ENCODE assay signal across 1 cellular context in the genomic region with DNA sequence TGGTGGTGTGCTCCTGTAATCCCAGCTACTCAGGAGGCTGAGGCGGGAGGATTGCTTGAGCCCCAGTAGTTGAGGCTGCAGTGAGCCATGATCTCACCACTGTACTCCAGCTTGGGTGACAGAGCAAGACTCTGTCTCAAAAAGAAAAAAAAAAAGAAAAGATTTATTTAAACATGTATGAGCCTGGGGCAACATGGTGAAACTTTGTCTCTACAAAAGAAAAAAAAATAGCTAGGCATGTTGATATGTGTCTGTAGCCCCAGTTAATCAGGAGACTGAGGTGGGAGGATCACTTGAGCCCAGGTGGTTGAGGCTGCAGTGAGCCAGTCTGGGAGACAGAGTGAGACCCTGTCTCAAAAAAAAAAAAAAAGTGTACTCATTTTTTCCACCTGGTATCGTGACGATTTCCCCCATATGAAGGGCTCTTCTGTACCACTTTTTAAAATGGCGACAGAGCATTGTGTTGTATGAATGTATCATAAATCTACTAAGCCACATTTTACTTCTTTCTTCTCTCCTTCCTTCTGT.
TF ChIP-seq lines count a peak whose summit lies in the region.

No MANE protein-coding gene starts in this region.

TF ChIP-seq in IMR-90, 13 proteins besides CTCF, POLR2A, EP300 and RAD21:
- TF ChIP-seq RCOR1 (IDR thresholded peaks at IDR 0.05; ENCODE audit: insufficient replicate concordance, low read length) (no peak), MXI1 (IDR thresholded peaks at IDR 0.05; ENCODE audit: borderline replicate concordance, low read depth, low read length) (no peak), MAZ (IDR thresholded peaks at IDR 0.05; ENCODE audit: borderline replicate concordance, low read depth, low read length) (no peak), RFX5 (IDR thresholded peaks at IDR 0.05; ENCODE audit: low read depth, low read length) (no peak), CHD1 (IDR thresholded peaks at IDR 0.05; ENCODE audit: low read depth, low read length) (no peak)
